8 cellular contexts compared by ENCODE assay signal in genomic region chr13:26221399-26221720, GRCh38. TPM values are rescaled to one million over a fixed set of nuclear protein-coding genes. Genes with fewer than 3 reads are reported as not detected.
A peak's percentile ranks its signal among the peaks of the same experiment; 100 is the strongest.
DNase-seq lines count a peak whose midpoint lies in the region; ATAC-seq and TF ChIP-seq lines count a peak whose summit lies in the region.

No MANE protein-coding gene starts in this region.

- H3K27me3 ChIP-seq in HUES6 (ENCODE audit: control insufficient read depth, insufficient read depth, low read length) (no peaks in the 10 kb centered on the region), mammary epithelial cell (ENCODE audit: insufficient read depth, low read length) (no peaks in the 10 kb centered on the region)

- TF ChIP-seq CTCF in 22Rv1 (IDR thresholded peaks at IDR 0.05) (no peak), mammary epithelial cell (conservative IDR thresholded peaks at IDR 0.05 in 1 of 2, IDR thresholded peaks at IDR 0.05 in 1 of 2; ENCODE audit: extremely low read depth in 1 of 2, insufficient read depth in 1 of 2, low read depth in 1 of 2, low read length in 2 of 2) (no peak)

- H3K4me1 ChIP-seq in HUES6 (ENCODE audit: control insufficient read depth, insufficient read depth, low read length) (no peaks in the 10 kb centered on the region), mammary epithelial cell (ENCODE audit: insufficient read depth, low read length) (peaks cover 17% of the 10 kb centered on the region)

- H3K27ac ChIP-seq in 22Rv1 (peak overlapping the region; percentile 94), HUES6 (ENCODE audit: low read depth, low read length) (no peak overlapping the region), mammary epithelial cell (ENCODE audit: insufficient read depth, low read depth, low read length) (peak overlapping the region; percentile 79)

- H3K9ac ChIP-seq in HUES6 (ENCODE audit: low read length) (peak overlapping the region; percentile 97), mammary epithelial cell (ENCODE audit: insufficient read depth, low read length) (peak overlapping the region; percentile 85)

- intact Hi-C loops in mammary epithelial cell (cut with micrococcal nuclease): loop anchor here (1.0 to 5.0 kb wide), 2 partner anchors 33 to 1874 kb away; partner anchors contain the start of gene CDK8

- CTCF ChIA-PET in mammary epithelial cell (lab: Charles Lee; ENCODE audit: low non-redundant PET): no interaction called here

- H2AFZ ChIP-seq in mammary epithelial cell (ENCODE audit: low read depth, low read length): peak overlapping the region; percentile 95

- peaks cover 37% of the 10 kb centered on the region for H3K36me3 ChIP-seq in HUES6 (ENCODE audit: control insufficient read depth, insufficient read depth, low read length)
- peaks cover 26% of the 10 kb centered on the region for H3K36me3 ChIP-seq in mammary epithelial cell (ENCODE audit: insufficient read depth, low read length)

- DNase-seq in mammary epithelial cell (no peak), memory B cell (ENCODE audit: low spot score in 2 of 2) (no peak), SW480 (ENCODE audit: low spot score) (no peak), NCI-H446 (lab: John Stamatoyannopoulos, UW) (no peak)
- no peak for DNase-seq in effector CD8-positive, alpha-beta T cell (lab: John Stamatoyannopoulos, UW)

- H3K9me3 Mint-ChIP-seq in memory B cell: peaks cover 2% of the 10 kb centered on the region

- dilution Hi-C loops in mammary epithelial cell (cut with HindIII; ENCODE audit: low sequenced_read_pairs): no loop called here

- peak overlapping the region; percentile 85 for H3K4me2 ChIP-seq in mammary epithelial cell (ENCODE audit: insufficient read depth, low read depth, low read length)

- in situ Hi-C loops in mammary epithelial cell (cut with MboI; ENCODE audit: low sequenced_read_pairs in 2 of 2): no loop called here

- ATAC-seq in GM19043 (IDR thresholded peaks at IDR 0.05; ENCODE audit: low read depth, unreplicated experiment) (peak; percentile 11), memory B cell (ENCODE audit: low read depth) (peak; percentile 0)

- H3K4me1 Mint-ChIP-seq in memory B cell: peaks cover 22% of the 10 kb centered on the region

- H3K27me3 Mint-ChIP-seq in memory B cell: no peaks in the 10 kb centered on the region

- BruUV-seq in mammary epithelial cell (replicated peaks; lab: Mats Ljungman, UMichigan): TSS peak; percentile 41

- H3K79me2 ChIP-seq in mammary epithelial cell (ENCODE audit: insufficient read depth, low read length): peaks cover 32% of the 10 kb centered on the region

- peak overlapping the region; percentile 99 for H3K4me3 Mint-ChIP-seq in memory B cell

- H4K20me1 ChIP-seq in mammary epithelial cell (ENCODE audit: insufficient read depth, low read length): no peaks in the 10 kb centered on the region

- 0% methylated on average over 13 of the region's 16 CpGs for WGBS in mammary epithelial cell (ENCODE audit: low coverage, missing lambda C conversion rate)

- H3K36me3 Mint-ChIP-seq in memory B cell: peaks cover 11% of the 10 kb centered on the region

- peak overlapping the region; percentile 96 for H3K27ac Mint-ChIP-seq in memory B cell

- H3K9me3 ChIP-seq in HUES6 (ENCODE audit: control insufficient read depth, insufficient read depth, low read depth, low read length) (no peaks in the 10 kb centered on the region), mammary epithelial cell (replicated peaks; ENCODE audit: insufficient read depth, low read length) (no peaks in the 10 kb centered on the region)

- H3K4me3 ChIP-seq in HUES6 (ENCODE audit: low read depth, low read length) (peak overlapping the region; percentile 86), mammary epithelial cell (replicated peaks in 1 of 3; ENCODE audit: insufficient read depth in 1 of 3, low read depth in 2 of 3, low read length in 3 of 3) (peak overlapping the region; percentile 82 to 87 (median 86))

RNA-seq across cellular contexts. Expression of gene RNF6, which starts 0.8 kb away (rescaled TPM):
- 10 to 100 TPM; 57.8 to 63.5 TPM for total RNA-seq in mammary epithelial cell
- 22.7 TPM for polyA plus RNA-seq in mammary epithelial cell
- polyA minus RNA-seq in mammary epithelial cell: 70.8 TPM

RNA-seq across cellular contexts. Expression of gene CDK8, which starts 32.6 kb away (rescaled TPM):
- total RNA-seq in mammary epithelial cell: 10 to 100 TPM; 22.0 to 23.6 TPM
- polyA plus RNA-seq in mammary epithelial cell: 23.3 TPM
- 20.5 TPM for polyA minus RNA-seq in mammary epithelial cell
